In the genomic region with DNA sequence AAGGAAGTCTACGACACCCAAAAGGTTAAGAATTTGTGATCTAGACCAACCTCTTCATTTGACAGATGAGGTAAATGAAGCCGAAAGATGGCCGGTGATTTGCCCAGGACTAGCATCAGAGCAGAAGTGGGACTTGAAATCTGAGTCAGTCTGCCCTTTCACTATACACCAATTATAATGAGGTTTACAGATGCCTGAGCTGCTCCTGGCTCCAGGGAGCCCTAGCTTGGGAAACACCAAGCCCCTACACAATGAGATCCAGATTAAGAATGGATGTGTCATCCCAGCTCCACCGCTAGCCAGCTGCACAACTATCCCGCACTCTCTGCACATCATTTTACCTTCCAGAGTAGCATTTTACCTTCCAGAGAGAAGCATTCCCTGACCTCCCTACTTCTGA, we compare ENCODE assay signal across 1 cellular context.
TF ChIP-seq lines count a peak whose summit lies in the region.

No MANE protein-coding gene starts in this region.

TF ChIP-seq in GM23338, 12 proteins besides CTCF, POLR2A, EP300 and RAD21:
- TF ChIP-seq EZH2phosphoT487 (IDR thresholded peaks at IDR 0.05; ENCODE audit: unreplicated experiment) (no peak), ZNF114 (CRISPR knock-in tag; IDR thresholded peaks at IDR 0.05) (no peak), ZNF331 (CRISPR knock-in tag; IDR thresholded peaks at IDR 0.05; ENCODE audit: low read depth) (no peak), POLR2AphosphoS5 (IDR thresholded peaks at IDR 0.05; ENCODE audit: low read depth) (no peak), JUNB (IDR thresholded peaks at IDR 0.05; ENCODE audit: unreplicated experiment) (no peak), NANOG (IDR thresholded peaks at IDR 0.05; ENCODE audit: borderline replicate concordance) (no peak), STAT1 (IDR thresholded peaks at IDR 0.05; ENCODE audit: unreplicated experiment) (no peak), CREB1 (CRISPR knock-in tag; IDR thresholded peaks at IDR 0.05; ENCODE audit: low read depth) (no peak), EZH2 (IDR thresholded peaks at IDR 0.05; ENCODE audit: low read depth, unreplicated experiment) (no peak)
- TF ChIP-seq, protein P1, sequence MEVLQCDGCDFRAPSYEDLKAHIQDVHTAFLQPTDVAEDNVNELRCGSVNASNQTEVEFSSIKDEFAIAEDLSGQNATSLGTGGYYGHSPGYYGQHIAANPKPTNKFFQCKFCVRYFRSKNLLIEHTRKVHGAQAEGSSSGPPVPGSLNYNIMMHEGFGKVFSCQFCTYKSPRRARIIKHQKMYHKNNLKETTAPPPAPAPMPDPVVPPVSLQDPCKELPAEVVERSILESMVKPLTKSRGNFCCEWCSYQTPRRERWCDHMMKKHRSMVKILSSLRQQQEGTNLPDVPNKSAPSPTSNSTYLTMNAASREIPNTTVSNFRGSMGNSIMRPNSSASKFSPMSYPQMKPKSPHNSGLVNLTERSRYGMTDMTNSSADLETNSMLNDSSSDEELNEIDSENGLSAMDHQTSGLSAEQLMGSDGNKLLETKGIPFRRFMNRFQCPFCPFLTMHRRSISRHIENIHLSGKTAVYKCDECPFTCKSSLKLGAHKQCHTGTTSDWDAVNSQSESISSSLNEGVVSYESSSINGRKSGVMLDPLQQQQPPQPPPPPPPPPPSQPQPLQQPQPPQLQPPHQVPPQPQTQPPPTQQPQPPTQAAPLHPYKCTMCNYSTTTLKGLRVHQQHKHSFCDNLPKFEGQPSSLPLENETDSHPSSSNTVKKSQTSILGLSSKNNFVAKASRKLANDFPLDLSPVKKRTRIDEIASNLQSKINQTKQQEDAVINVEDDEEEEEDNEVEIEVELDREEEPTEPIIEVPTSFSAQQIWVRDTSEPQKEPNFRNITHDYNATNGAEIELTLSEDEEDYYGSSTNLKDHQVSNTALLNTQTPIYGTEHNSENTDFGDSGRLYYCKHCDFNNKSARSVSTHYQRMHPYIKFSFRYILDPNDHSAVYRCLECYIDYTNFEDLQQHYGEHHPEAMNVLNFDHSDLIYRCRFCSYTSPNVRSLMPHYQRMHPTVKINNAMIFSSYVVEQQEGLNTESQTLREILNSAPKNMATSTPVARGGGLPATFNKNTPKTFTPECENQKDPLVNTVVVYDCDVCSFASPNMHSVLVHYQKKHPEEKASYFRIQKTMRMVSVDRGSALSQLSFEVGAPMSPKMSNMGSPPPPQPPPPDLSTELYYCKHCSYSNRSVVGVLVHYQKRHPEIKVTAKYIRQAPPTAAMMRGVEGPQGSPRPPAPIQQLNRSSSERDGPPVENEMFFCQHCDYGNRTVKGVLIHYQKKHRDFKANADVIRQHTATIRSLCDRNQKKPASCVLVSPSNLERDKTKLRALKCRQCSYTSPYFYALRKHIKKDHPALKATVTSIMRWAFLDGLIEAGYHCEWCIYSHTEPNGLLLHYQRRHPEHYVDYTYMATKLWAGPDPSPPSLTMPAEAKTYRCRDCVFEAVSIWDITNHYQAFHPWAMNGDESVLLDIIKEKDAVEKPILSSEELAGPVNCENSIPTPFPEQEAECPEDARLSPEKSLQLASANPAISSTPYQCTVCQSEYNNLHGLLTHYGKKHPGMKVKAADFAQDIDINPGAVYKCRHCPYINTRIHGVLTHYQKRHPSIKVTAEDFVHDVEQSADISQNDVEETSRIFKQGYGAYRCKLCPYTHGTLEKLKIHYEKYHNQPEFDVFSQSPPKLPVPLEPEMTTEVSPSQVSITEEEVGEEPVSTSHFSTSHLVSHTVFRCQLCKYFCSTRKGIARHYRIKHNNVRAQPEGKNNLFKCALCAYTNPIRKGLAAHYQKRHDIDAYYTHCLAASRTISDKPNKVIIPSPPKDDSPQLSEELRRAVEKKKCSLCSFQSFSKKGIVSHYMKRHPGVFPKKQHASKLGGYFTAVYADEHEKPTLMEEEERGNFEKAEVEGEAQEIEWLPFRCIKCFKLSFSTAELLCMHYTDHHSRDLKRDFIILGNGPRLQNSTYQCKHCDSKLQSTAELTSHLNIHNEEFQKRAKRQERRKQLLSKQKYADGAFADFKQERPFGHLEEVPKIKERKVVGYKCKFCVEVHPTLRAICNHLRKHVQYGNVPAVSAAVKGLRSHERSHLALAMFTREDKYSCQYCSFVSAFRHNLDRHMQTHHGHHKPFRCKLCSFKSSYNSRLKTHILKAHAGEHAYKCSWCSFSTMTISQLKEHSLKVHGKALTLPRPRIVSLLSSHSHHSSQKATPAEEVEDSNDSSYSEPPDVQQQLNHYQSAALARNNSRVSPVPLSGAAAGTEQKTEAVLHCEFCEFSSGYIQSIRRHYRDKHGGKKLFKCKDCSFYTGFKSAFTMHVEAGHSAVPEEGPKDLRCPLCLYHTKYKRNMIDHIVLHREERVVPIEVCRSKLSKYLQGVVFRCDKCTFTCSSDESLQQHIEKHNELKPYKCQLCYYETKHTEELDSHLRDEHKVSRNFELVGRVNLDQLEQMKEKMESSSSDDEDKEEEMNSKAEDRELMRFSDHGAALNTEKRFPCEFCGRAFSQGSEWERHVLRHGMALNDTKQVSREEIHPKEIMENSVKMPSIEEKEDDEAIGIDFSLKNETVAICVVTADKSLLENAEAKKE (CRISPR knock-in tag; IDR thresholded peaks at IDR 0.05) = no peak
- TF ChIP-seq, protein P2, sequence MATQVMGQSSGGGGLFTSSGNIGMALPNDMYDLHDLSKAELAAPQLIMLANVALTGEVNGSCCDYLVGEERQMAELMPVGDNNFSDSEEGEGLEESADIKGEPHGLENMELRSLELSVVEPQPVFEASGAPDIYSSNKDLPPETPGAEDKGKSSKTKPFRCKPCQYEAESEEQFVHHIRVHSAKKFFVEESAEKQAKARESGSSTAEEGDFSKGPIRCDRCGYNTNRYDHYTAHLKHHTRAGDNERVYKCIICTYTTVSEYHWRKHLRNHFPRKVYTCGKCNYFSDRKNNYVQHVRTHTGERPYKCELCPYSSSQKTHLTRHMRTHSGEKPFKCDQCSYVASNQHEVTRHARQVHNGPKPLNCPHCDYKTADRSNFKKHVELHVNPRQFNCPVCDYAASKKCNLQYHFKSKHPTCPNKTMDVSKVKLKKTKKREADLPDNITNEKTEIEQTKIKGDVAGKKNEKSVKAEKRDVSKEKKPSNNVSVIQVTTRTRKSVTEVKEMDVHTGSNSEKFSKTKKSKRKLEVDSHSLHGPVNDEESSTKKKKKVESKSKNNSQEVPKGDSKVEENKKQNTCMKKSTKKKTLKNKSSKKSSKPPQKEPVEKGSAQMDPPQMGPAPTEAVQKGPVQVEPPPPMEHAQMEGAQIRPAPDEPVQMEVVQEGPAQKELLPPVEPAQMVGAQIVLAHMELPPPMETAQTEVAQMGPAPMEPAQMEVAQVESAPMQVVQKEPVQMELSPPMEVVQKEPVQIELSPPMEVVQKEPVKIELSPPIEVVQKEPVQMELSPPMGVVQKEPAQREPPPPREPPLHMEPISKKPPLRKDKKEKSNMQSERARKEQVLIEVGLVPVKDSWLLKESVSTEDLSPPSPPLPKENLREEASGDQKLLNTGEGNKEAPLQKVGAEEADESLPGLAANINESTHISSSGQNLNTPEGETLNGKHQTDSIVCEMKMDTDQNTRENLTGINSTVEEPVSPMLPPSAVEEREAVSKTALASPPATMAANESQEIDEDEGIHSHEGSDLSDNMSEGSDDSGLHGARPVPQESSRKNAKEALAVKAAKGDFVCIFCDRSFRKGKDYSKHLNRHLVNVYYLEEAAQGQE (IDR thresholded peaks at IDR 0.05; ENCODE audit: unreplicated experiment) = no peak
- TF ChIP-seq, protein P3, sequence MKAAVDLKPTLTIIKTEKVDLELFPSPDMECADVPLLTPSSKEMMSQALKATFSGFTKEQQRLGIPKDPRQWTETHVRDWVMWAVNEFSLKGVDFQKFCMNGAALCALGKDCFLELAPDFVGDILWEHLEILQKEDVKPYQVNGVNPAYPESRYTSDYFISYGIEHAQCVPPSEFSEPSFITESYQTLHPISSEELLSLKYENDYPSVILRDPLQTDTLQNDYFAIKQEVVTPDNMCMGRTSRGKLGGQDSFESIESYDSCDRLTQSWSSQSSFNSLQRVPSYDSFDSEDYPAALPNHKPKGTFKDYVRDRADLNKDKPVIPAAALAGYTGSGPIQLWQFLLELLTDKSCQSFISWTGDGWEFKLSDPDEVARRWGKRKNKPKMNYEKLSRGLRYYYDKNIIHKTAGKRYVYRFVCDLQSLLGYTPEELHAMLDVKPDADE (IDR thresholded peaks at IDR 0.05) = no peak
